17 cellular contexts compared by ENCODE assay signal in genomic region chr2:242056026-242056425, GRCh38.
A peak's percentile ranks its signal among the peaks of the same experiment; 100 is the strongest.
DNase-seq lines count a peak whose midpoint lies in the region; ATAC-seq and TF ChIP-seq lines count a peak whose summit lies in the region.
"Had no signal": no experiment of that assay in that cellular context is flagged by ENCODE, and none has a peak within 500 bp of the region (broad histone marks: within the 10 kb centered on the region; RNA-seq: fewer than 3 reads in every experiment).

No MANE protein-coding gene starts in this region.

- peak; percentile 13 for DNase-seq in NCI-H2227 (lab: John Stamatoyannopoulos, UW; ENCODE audit: unreplicated experiment)
- no peak for DNase-seq in NCI-H2227 treated with DMSO at 0.1 percent for 48 hours (lab: John Stamatoyannopoulos, UW)
- DNase-seq in activated CD8-positive, alpha-beta memory T cell treated with anti-CD3 and anti-CD28 coated beads, Interleukin-2, amount 50 U/mL, for 48 hours = peak; percentile 7
- no peak for DNase-seq in activated CD8-positive, alpha-beta memory T cell treated with anti-CD3 and anti-CD28 coated beads, Interleukin-2, amount 50 U/mL, for 4 hours
- DNase-seq in osteocyte (ENCODE audit: extremely low spot score, unreplicated experiment) = peak; percentile 66
- no peak for DNase-seq in HUDEP-2 (lab: John Stamatoyannopoulos, UW; ENCODE audit: unreplicated experiment in 76 of 76)
- DNase-seq: Caco-2; CD4-positive, CD25-positive, alpha-beta regulatory T cell; CD8-positive, alpha-beta T cell; DMS153; DND-41; GM23248; H7; HCEC 1CT had no signal

- no peak overlapping the region for H3K4me3 Mint-ChIP-seq in osteocyte (ENCODE audit: unreplicated experiment)
- H3K4me3 Mint-ChIP-seq: B cell; CD4-positive, CD25-positive, alpha-beta regulatory T cell; CD8-positive, alpha-beta T cell had no signal

- H3K4me1 Mint-ChIP-seq in osteocyte (ENCODE audit: unreplicated experiment) = no peaks in the 10 kb centered on the region
- H3K4me1 Mint-ChIP-seq: B cell; CD4-positive, CD25-positive, alpha-beta regulatory T cell had no signal

- ATAC-seq in HG03378 (IDR thresholded peaks at IDR 0.05; ENCODE audit: unreplicated experiment) (no peak), GM21526 (IDR thresholded peaks at IDR 0.05; ENCODE audit: low FRiP score, unreplicated experiment) (no peak)
- ATAC-seq: CD8-positive, alpha-beta T cell had no signal

- H3K9me3 Mint-ChIP-seq in osteocyte (ENCODE audit: unreplicated experiment) = no peaks in the 10 kb centered on the region
- H3K9me3 Mint-ChIP-seq: CD8-positive, alpha-beta T cell had no signal

- no peak overlapping the region for H3K27ac Mint-ChIP-seq in osteocyte (ENCODE audit: unreplicated experiment)
- H3K27ac Mint-ChIP-seq: B cell; CD4-positive, CD25-positive, alpha-beta regulatory T cell; CD8-positive, alpha-beta T cell had no signal

- H3K27me3 Mint-ChIP-seq in osteocyte (ENCODE audit: unreplicated experiment) = peaks cover 47% of the 10 kb centered on the region

- no peaks in the 10 kb centered on the region for H3K36me3 Mint-ChIP-seq in osteocyte (ENCODE audit: unreplicated experiment)
- H3K36me3 Mint-ChIP-seq: CD4-positive, CD25-positive, alpha-beta regulatory T cell; CD8-positive, alpha-beta T cell had no signal

- no peak for TF ChIP-seq CTCF in osteocyte (IDR thresholded peaks at IDR 0.05)

Comparison
In these comparisons a context has a peak if more than half of its experiments do, and no peak if none do; other contexts are left out.
1. DNase-seq: peak in NCI-H2227 (single experiment), activated CD8-positive, alpha-beta memory T cell treated with anti-CD3 and anti-CD28 coated beads, Interleukin-2, amount 50 U/mL, for 48 hours (single experiment) and osteocyte (single experiment); none in NCI-H2227 treated with DMSO at 0.1 percent for 48 hours (single experiment), activated CD8-positive, alpha-beta memory T cell treated with anti-CD3 and anti-CD28 coated beads, Interleukin-2, amount 50 U/mL, for 4 hours (single experiment) and HUDEP-2 (0 of 76).